In the genomic region with DNA sequence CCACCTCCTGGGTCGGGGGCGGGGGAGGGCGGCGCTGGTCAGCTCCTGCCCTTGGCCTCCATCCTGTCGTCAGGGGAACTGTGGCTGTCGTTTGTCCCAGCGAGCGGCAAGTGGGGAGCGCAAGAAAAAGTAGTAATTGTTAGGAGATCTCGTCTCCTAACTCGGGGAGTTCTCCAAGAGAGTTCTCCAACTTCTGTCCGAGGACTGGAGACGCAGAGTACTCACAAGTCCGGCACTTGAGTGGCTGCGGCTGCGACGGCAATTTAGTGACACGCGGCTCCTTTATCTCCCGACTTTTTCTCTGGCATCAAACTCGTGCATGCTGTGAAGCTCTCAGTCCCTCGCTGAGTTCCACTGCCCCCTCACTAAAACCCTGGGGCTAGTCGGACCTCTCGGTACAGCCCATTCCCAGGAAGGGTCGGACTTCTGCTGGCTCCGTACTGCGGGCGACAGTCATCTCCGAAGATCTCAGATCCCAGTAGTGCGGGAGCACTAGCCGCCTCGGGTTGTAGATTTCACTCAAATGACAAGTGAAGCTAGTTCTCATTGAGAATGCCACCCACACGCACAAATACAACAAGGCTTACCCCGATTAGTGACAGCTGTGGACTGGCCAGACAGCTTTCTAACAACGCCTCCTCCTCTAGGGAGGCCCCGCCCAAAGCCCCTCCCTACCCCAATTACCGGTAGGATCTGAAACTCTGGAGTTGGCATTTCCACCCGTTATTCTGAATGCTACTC, we compare ENCODE assay signal across 10 cellular contexts. TPM values are rescaled to one million over a fixed set of nuclear protein-coding genes. Genes with fewer than 3 reads are reported as not detected.
DNase-seq lines count a peak whose midpoint lies in the region; ATAC-seq, FAIRE-seq and TF ChIP-seq lines count a peak whose summit lies in the region.
"Had no signal": no experiment of that assay in that cellular context is flagged by ENCODE, and none has a peak within 500 bp of the region (broad histone marks: within the 10 kb centered on the region; RNA-seq: fewer than 3 reads in every experiment).

A gene (minus strand): TSS at position 611 of the 741 bp plus-strand sequence. CDS start 743 bp downstream, outside the sequence.

- TF ChIP-seq RAD21 in K562 (CRISPR knock-in tag; conservative IDR thresholded peaks at IDR 0.05 in 1 of 2, IDR thresholded peaks at IDR 0.05 in 1 of 2): no peak

- under 1% methylated on average over 25 of the region's 38 CpGs for WGBS in K562 (ENCODE audit: insufficient coverage, low coverage, missing lambda C conversion rate)
- 1 to 4% (median 2%) methylated on average over 34 to 38 of the region's 38 CpGs for WGBS in stomach, 5 donors

- TF ChIP-seq CTCF in K562 (IDR thresholded peaks at IDR 0.05 in 2 of 3, conservative IDR thresholded peaks at IDR 0.05 in 1 of 3; ENCODE audit: insufficient read depth in 2 of 3, low read depth in 1 of 3, low read length in 3 of 3) (no peak), stomach (IDR thresholded peaks at IDR 0.05) (no peak)

- peaks cover 21% of the 10 kb centered on the region for H3K79me2 ChIP-seq in K562 (ENCODE audit: control insufficient read depth, insufficient read depth, low read length)

- H3K9ac ChIP-seq in HUES6 (ENCODE audit: low read length) (no peak within 1 kb of the TSS), K562 (ENCODE audit: insufficient read depth in 1 of 2, low read depth in 2 of 2, low read length in 2 of 2) (peak within 1 kb of the TSS; percentile 61 to 89)

- TF ChIP-seq POLR2A in K562 (conservative IDR thresholded peaks at IDR 0.05): no peak
- TF ChIP-seq POLR2A in stomach (IDR thresholded peaks at IDR 0.05): no peak

- DNase-seq in K562 (ENCODE audit: extremely low read depth in 1 of 4, low spot score in 3 of 4) (peak; percentile 35 to 65 (median 48)), left lobe of liver (ENCODE audit: low spot score) (no peak), stomach (no peak), SKM-1 treated with dmso at 0.1 percent for 144 hours (lab: John Stamatoyannopoulos, UW; ENCODE audit: unreplicated experiment) (no peak), activated gamma-delta T cell treated with Interleukin-2 at 50 U/mL for 16 hours (no peak)
- no peak for DNase-seq in activated CD4-positive, alpha-beta T cell treated with anti-CD3 and anti-CD28 coated beads, Interleukin-2, amount 50 U/mL, for 4 hours
- no peak for DNase-seq in activated CD4-positive, CD25-positive, alpha-beta regulatory T cell treated with anti-CD3 and anti-CD28 coated beads, Interleukin-2, amount 50 U/mL, for 72 hours
- DNase-seq: SHP77 had no signal

- BruUV-seq in K562 (replicated peaks; lab: Mats Ljungman, UMichigan): TSS peak; percentile 37

- H3K36me3 ChIP-seq in HUES6 (ENCODE audit: control insufficient read depth, insufficient read depth, low read length) (no peaks in the 10 kb centered on the region), K562 (ENCODE audit: control insufficient read depth, insufficient read depth, low read length) (no peaks in the 10 kb centered on the region), stomach (no peaks in the 10 kb centered on the region)
- H3K36me3 ChIP-seq: neutrophil had no signal

- TF ChIP-seq EP300 in K562 (IDR thresholded peaks at IDR 0.05; ENCODE audit: low read length): no peak
- TF ChIP-seq EP300 in stomach (IDR thresholded peaks at IDR 0.05): no peak

- H3K4me1 ChIP-seq in HUES6 (ENCODE audit: control insufficient read depth, insufficient read depth, low read length) (no peaks in the 10 kb centered on the region), K562 (replicated peaks in 1 of 2; ENCODE audit: control insufficient read depth in 2 of 2, insufficient read depth in 2 of 2, low read length in 2 of 2) (peaks cover 0 to 27% of the 10 kb centered on the region in 2 experiments; a peak in 3 of 5 replicates), stomach (peaks cover 5 to 31% (median 29%) of the 10 kb centered on the region in 4 donors)

- no peak for FAIRE-seq in K562 (lab: Jason Lieb, UNC)

- CTCF ChIA-PET in K562 (lab: Yijun Ruan, JAX; ENCODE audit: low intra/inter-chr PET ratio): no interaction called here

- H2AFZ ChIP-seq in K562 (ENCODE audit: low read depth, low read length): peak within 1 kb of the TSS; percentile 86

- H3K27me3 ChIP-seq in HUES6 (ENCODE audit: control insufficient read depth, insufficient read depth, low read length) (peaks cover 81% of the 10 kb centered on the region), K562 (ENCODE audit: control insufficient read depth in 2 of 2, insufficient read depth in 2 of 2, low read length in 2 of 2) (peaks cover 0 to 13% of the 10 kb centered on the region in 2 experiments; a peak in 2 of 5 replicates), stomach (peaks cover 0 to 58% (median 46%) of the 10 kb centered on the region in 3 donors)

- H3K9me1 ChIP-seq in K562 (ENCODE audit: control insufficient read depth, insufficient read depth, low read length): no peaks in the 10 kb centered on the region

- H3K27ac ChIP-seq in HUES6 (ENCODE audit: low read depth, low read length): no peak within 1 kb of the TSS
- H3K27ac ChIP-seq in K562 (ENCODE audit: extremely low read depth, low read depth, low read length): peak within 1 kb of the TSS; percentile 30; the same call in 1 of the 3 replicates
- H3K27ac ChIP-seq in stomach: peak within 1 kb of the TSS in 2 of 5 donors; percentile 17 to 82
- H3K27ac ChIP-seq: neutrophil had no signal

- peak within 1 kb of the TSS; percentile 70 for H3K4me2 ChIP-seq in K562 (ENCODE audit: insufficient read depth, low read length)

- H3K4me3 ChIP-seq in HUES6 (ENCODE audit: low read depth, low read length) (peak within 1 kb of the TSS; percentile 84), K562 (peak within 1 kb of the TSS; percentile 54), stomach (peak within 1 kb of the TSS; percentile 52 to 67 (median 56))

- in situ Hi-C loops in K562 (cut with MboI): no loop called here

- no peaks in the 10 kb centered on the region for H4K20me1 ChIP-seq in K562 (replicated peaks; ENCODE audit: control insufficient read depth, insufficient read depth, low read length)

- intact Hi-C loops in K562 (cut with micrococcal nuclease) (loop anchor here (5.0 to 10.0 kb wide), 2 partner anchors 82 to 155 kb away; no protein-coding TSS in a partner anchor), stomach (cut with DNase I; ENCODE audit: low total_unique reads) (no loop called here)

- H3K9me3 ChIP-seq in HUES6 (ENCODE audit: control insufficient read depth, insufficient read depth, low read depth, low read length) (no peaks in the 10 kb centered on the region), K562 (replicated peaks; ENCODE audit: control insufficient read depth, insufficient read depth, low read depth, low read length) (no peaks in the 10 kb centered on the region), stomach (no peaks in the 10 kb centered on the region)
- H3K9me3 ChIP-seq: neutrophil had no signal

- ATAC-seq in K562 (peak; percentile 69), left lobe of liver (peak; percentile 33)

- POLR2A ChIA-PET in K562 (lab: Yijun Ruan, JAX): interaction anchor here (1.2 kb wide), 1 partner anchor 13 kb away, joined by 3 read pairs; no protein-coding TSS in a partner anchor

TF ChIP-seq in K562, 482 proteins besides CTCF, POLR2A, EP300 and RAD21 (continues in another document):
- TF ChIP-seq RFX1 (IDR thresholded peaks at IDR 0.05): peak; percentile 61

RNA-seq across cellular contexts. Expression of the gene that starts here (rescaled TPM):
- 3.9 and 4.9 TPM in 2 replicates for total RNA-seq in K562 (2011; cell fraction: chromatin; rRNA removed; ENCODE audit: low replicate concordance)
- 1.8 and 2.8 TPM in 2 replicates for total RNA-seq in K562 (2011; cell fraction: nucleolus; rRNA removed)
- 2.0 and 5.1 TPM in 2 replicates for total RNA-seq in K562 (2011; cell fraction: nucleoplasm; rRNA removed)
- 0.64 and 1.2 TPM in 2 replicates for total RNA-seq in K562 (2014; rRNA removed)
- 1.5 TPM in 2 replicates for total RNA-seq in K562 (2014; rRNA removed; fragmentation: Illumina TruSeq; extraction: Trizol)
- total RNA-seq in K562 (2015; rRNA removed; fragmentation: Illumina TruSeq; extraction: Trizol): 0.79 and 0.87 TPM in 2 replicates
- 2.4 and 2.7 TPM in 2 replicates for total RNA-seq in K562 (2021)
- polyA plus RNA-seq in K562 (2011; rRNA removed): 0.34 and 1.5 TPM in 2 replicates
- polyA plus RNA-seq in K562 (2011; cell fraction: cytosol; rRNA removed): 0.37 and 1.4 TPM in 2 replicates
- 0.86 and 2.8 TPM in 2 replicates for polyA plus RNA-seq in K562 (2011; cell fraction: nucleus; rRNA removed)
- 0.60 and 0.91 TPM in 2 replicates for polyA plus RNA-seq in K562 (2012)
- polyA plus RNA-seq in K562 (2014; fragmentation: Illumina TruSeq; extraction: Trizol): 1.3 TPM in 2 replicates
- under 1 TPM; 0.43 to 0.59 TPM for polyA plus RNA-seq in K562 (2014; fragmentation: Nextera tagmentation; extraction: Ambion mirVana)
- polyA plus RNA-seq in K562 (2014; rRNA removed): 1.1 and 2.1 TPM in 2 replicates
- 2.5 and 5.5 TPM in 2 replicates for polyA minus RNA-seq in K562 (2011; rRNA and poly(A)+ RNA removed)
- polyA minus RNA-seq in K562 (2011; cell fraction: cytosol; rRNA and poly(A)+ RNA removed): 3.5 and 7.0 TPM in 2 replicates
- polyA minus RNA-seq in K562 (2011; cell fraction: nucleus; rRNA and poly(A)+ RNA removed): 2.2 and 4.0 TPM in 2 replicates
- 0.23 TPM for total RNA-seq in left lobe of liver
- total RNA-seq in stomach: 1 to 10 TPM in 4 of 5 donors, under 1 TPM in 1; 0.37 to 8.2 (median 1.3) TPM
- polyA plus RNA-seq in stomach: under 1 TPM; 0.03 to 0.46 (median 0.44) TPM

Comparison
In these comparisons a context has a peak if more than half of its experiments do, and no peak if none do; other contexts are left out.
1. Peak in ATAC-seq in left lobe of liver; RNA of the gene not detected or under 1 TPM.
2. DNase-seq: peak in K562 (4 of 4); none in left lobe of liver (single experiment), stomach (single experiment), activated CD4-positive, alpha-beta T cell treated with anti-CD3 and anti-CD28 coated beads, Interleukin-2, amount 50 U/mL, for 4 hours (0 of 2), SKM-1 treated with dmso at 0.1 percent for 144 hours (single experiment), activated CD4-positive, CD25-positive, alpha-beta regulatory T cell treated with anti-CD3 and anti-CD28 coated beads, Interleukin-2, amount 50 U/mL, for 72 hours (single experiment) and activated gamma-delta T cell treated with Interleukin-2 at 50 U/mL for 16 hours (single experiment).
3. Peak in every context shown above with its lines, with median percentiles within 50 percentile points of each other: H3K4me3 ChIP-seq.